Comparison of ENCODE assay signal across 20 cellular contexts in the genomic region with DNA sequence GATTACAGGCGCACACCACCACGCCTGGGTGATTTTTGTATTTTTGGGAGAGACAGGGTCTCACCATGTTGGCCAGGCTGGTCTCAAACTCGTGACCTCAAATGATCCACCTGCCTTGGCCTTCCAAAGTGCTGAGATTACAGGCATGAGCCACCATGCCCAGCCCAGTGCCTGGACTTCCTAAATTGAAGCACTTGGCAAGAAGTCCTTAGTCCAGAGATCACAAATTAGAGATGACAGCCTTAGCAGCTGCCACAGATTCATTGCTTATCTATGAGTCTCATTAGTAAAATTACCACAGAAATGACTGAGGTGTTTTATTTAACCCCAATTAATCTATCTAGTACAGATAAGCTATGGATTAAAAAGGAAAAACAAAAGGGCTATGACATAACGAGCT. TPM values are rescaled to one million over a fixed set of nuclear protein-coding genes. Genes with fewer than 3 reads are reported as not detected.
DNase-seq lines count a peak whose midpoint lies in the region; ATAC-seq, FAIRE-seq and TF ChIP-seq lines count a peak whose summit lies in the region.
"Had no signal": no experiment of that assay in that cellular context is flagged by ENCODE, and none has a peak within 500 bp of the region (broad histone marks: within the 10 kb centered on the region; RNA-seq: fewer than 3 reads in every experiment).

No MANE protein-coding gene starts in this region.

- CTCF ChIA-PET in K562 (lab: Yijun Ruan, JAX; ENCODE audit: low intra/inter-chr PET ratio): no interaction called here
- CTCF ChIA-PET in CD8-positive, alpha-beta T cell (lab: Charles Lee): no interaction called here

- no peak for FAIRE-seq in K562 (lab: Jason Lieb, UNC)
- FAIRE-seq in GM19239 (lab: Jason Lieb, UNC): no peak
- FAIRE-seq: GM12878 had no signal

- H3K27me3 ChIP-seq in K562 (ENCODE audit: control insufficient read depth in 2 of 2, insufficient read depth in 2 of 2, low read length in 2 of 2): peaks cover 33 to 36% of the 10 kb centered on the region in 2 experiments; a peak in 4 of 5 replicates
- H3K27me3 ChIP-seq in aorta (ENCODE audit: control insufficient read depth in 1 of 2, insufficient read depth in 2 of 2, low read length in 1 of 2): no peaks in the 10 kb centered on the region
- no peaks in the 10 kb centered on the region for H3K27me3 ChIP-seq in CD8-positive, alpha-beta T cell (ENCODE audit: insufficient read depth, low read length)

- TF ChIP-seq RAD21 in K562 (CRISPR knock-in tag; conservative IDR thresholded peaks at IDR 0.05 in 1 of 2, IDR thresholded peaks at IDR 0.05 in 1 of 2): no peak

- intact Hi-C loops in K562 (cut with micrococcal nuclease): no loop called here
- intact Hi-C loops in aorta (cut with DNase I): no loop called here
- intact Hi-C loops in CD8-positive, alpha-beta T cell (cut with DNase I, micrococcal nuclease): no loop called here

- no peak for TF ChIP-seq EP300 in K562 (IDR thresholded peaks at IDR 0.05; ENCODE audit: low read length)

- no peak for DNase-seq in K562 (ENCODE audit: extremely low read depth in 1 of 4, low spot score in 3 of 4)
- DNase-seq in myocyte (ENCODE audit: low read depth): peak; percentile 51
- DNase-seq in retinal pigment epithelial cell (ENCODE audit: low read depth): peak; percentile 7
- no peak for DNase-seq in aorta
- no peak for DNase-seq in GM19239 (ENCODE audit: insufficient read length, low spot score)
- no peak for DNase-seq in NCI-H2029 treated with DMSO at 0.1 percent for 48 hours (lab: John Stamatoyannopoulos, UW)
- no peak for DNase-seq in CD8-positive, alpha-beta T cell
- DNase-seq: Caco-2; CD4-positive, alpha-beta memory T cell; DMS153; DND-41; GDM1; H9 had no signal

- H3K4me3 ChIP-seq in K562 (no peak overlapping the region), retinal pigment epithelial cell (ENCODE audit: low read length) (no peak overlapping the region), aorta (ENCODE audit: low read length in 2 of 2) (no peak overlapping the region)
- H3K4me3 ChIP-seq in CD8-positive, alpha-beta T cell (ENCODE audit: low read depth, low read length): no peak overlapping the region
- H3K4me3 ChIP-seq: GM12878, GM23338 had no signal

- H3K9me1 ChIP-seq in K562 (ENCODE audit: control insufficient read depth, insufficient read depth, low read length): no peaks in the 10 kb centered on the region

- no peaks in the 10 kb centered on the region for H3K79me2 ChIP-seq in K562 (ENCODE audit: control insufficient read depth, insufficient read depth, low read length)

- 0 out of 2 replicates have a peak, but pooled peaks cover 4% of the 10 kb centered on the region for H4K20me1 ChIP-seq in K562 (replicated peaks; ENCODE audit: control insufficient read depth, insufficient read depth, low read length)

- H3K27ac ChIP-seq in K562 (ENCODE audit: extremely low read depth, low read depth, low read length) (no peak overlapping the region), aorta (ENCODE audit: low read depth in 1 of 2, low read length in 2 of 2) (no peak overlapping the region)
- no peak overlapping the region for H3K27ac ChIP-seq in CD8-positive, alpha-beta T cell (ENCODE audit: low read depth, low read length)

- ATAC-seq in K562 (no peak), aorta (ENCODE audit: low FRiP score) (no peak)
- ATAC-seq in CD8-positive, alpha-beta T cell: no peak
- ATAC-seq: GM12878, GM23338, HCT116 had no signal

- H3K27me3 Mint-ChIP-seq in CD8-positive, alpha-beta T cell (ENCODE audit: low read depth): no peaks in the 10 kb centered on the region
- H3K27me3 Mint-ChIP-seq: CD4-positive, alpha-beta memory T cell had no signal

- H3K9me3 ChIP-seq in K562 (replicated peaks; ENCODE audit: control insufficient read depth, insufficient read depth, low read depth, low read length): no peaks in the 10 kb centered on the region
- no peaks in the 10 kb centered on the region for H3K9me3 ChIP-seq in aorta (ENCODE audit: control insufficient read depth, low read length)
- no peaks in the 10 kb centered on the region for H3K9me3 ChIP-seq in CD8-positive, alpha-beta T cell (ENCODE audit: low read length)
- H3K9me3 ChIP-seq: Caco-2 had no signal

- H3K36me3 ChIP-seq in K562 (ENCODE audit: control insufficient read depth, insufficient read depth, low read length) (no peaks in the 10 kb centered on the region), aorta (ENCODE audit: control insufficient read depth in 1 of 2, insufficient read depth in 2 of 2, low read length in 1 of 2) (peaks cover 2 to 6% of the 10 kb centered on the region in 2 donors)
- peaks cover 4% of the 10 kb centered on the region for H3K36me3 ChIP-seq in CD8-positive, alpha-beta T cell (ENCODE audit: insufficient read depth, low read length)

- H3K36me3 Mint-ChIP-seq in CD8-positive, alpha-beta T cell: peaks cover 48% of the 10 kb centered on the region

- no peak overlapping the region for H3K27ac Mint-ChIP-seq in CD8-positive, alpha-beta T cell
- H3K27ac Mint-ChIP-seq: GM23338 had no signal

- no peaks in the 10 kb centered on the region for H3K4me1 Mint-ChIP-seq in CD8-positive, alpha-beta T cell (ENCODE audit: low read depth)

- in situ Hi-C loops in K562 (cut with MboI): no loop called here

- H3K4me3 Mint-ChIP-seq in CD8-positive, alpha-beta T cell: no peak overlapping the region
- H3K4me3 Mint-ChIP-seq: CD4-positive, alpha-beta memory T cell; GM23338; H9 had no signal

- BruUV-seq in K562 (replicated peaks; lab: Mats Ljungman, UMichigan): no TSS peak

- no peak for TF ChIP-seq POLR2A in K562 (conservative IDR thresholded peaks at IDR 0.05)

- H3K9ac ChIP-seq in K562 (ENCODE audit: insufficient read depth in 1 of 2, low read depth in 2 of 2, low read length in 2 of 2): no peak overlapping the region

- H3K4me1 ChIP-seq in K562 (replicated peaks in 1 of 2; ENCODE audit: control insufficient read depth in 2 of 2, insufficient read depth in 2 of 2, low read length in 2 of 2): no peaks in the 10 kb centered on the region
- H3K4me1 ChIP-seq in aorta (ENCODE audit: control insufficient read depth in 1 of 2, insufficient read depth in 2 of 2, low read length in 2 of 2): no peaks in the 10 kb centered on the region
- no peaks in the 10 kb centered on the region for H3K4me1 ChIP-seq in CD8-positive, alpha-beta T cell (ENCODE audit: insufficient read depth, low read length)
- H3K4me1 ChIP-seq: Caco-2 had no signal

- no peak overlapping the region for H3K4me2 ChIP-seq in K562 (ENCODE audit: insufficient read depth, low read length)
- H3K4me2 ChIP-seq: GM23338 had no signal

- H2AFZ ChIP-seq in K562 (ENCODE audit: low read depth, low read length): no peak overlapping the region
- H2AFZ ChIP-seq: GM23338 had no signal

- TF ChIP-seq CTCF in K562 (IDR thresholded peaks at IDR 0.05 in 2 of 3, conservative IDR thresholded peaks at IDR 0.05 in 1 of 3; ENCODE audit: insufficient read depth in 2 of 3, low read depth in 1 of 3, low read length in 3 of 3): no peak
- TF ChIP-seq CTCF in retinal pigment epithelial cell (conservative IDR thresholded peaks at IDR 0.05; ENCODE audit: low read depth, low read length): no peak
- TF ChIP-seq CTCF in CD8-positive, alpha-beta T cell (IDR thresholded peaks at IDR 0.05): no peak

- no peaks in the 10 kb centered on the region for H3K9me3 Mint-ChIP-seq in CD8-positive, alpha-beta T cell
- H3K9me3 Mint-ChIP-seq: GM23338, H9 had no signal

- WGBS in K562 (ENCODE audit: insufficient coverage, low coverage, missing lambda C conversion rate): 1% methylated on average over 4 of the region's 4 CpGs
- WGBS in aorta, 2 donors: 90 to 97% methylated on average over 4 of the region's 4 CpGs

- POLR2A ChIA-PET in K562 (lab: Yijun Ruan, JAX): no interaction called here
- POLR2A ChIA-PET in CD8-positive, alpha-beta T cell (lab: Charles Lee): no interaction called here

RNA-seq across cellular contexts. Expression of a gene that starts 19.2 kb away (rescaled TPM):
- not detected in 2 replicates for total RNA-seq in K562 (2011; cell fraction: chromatin; rRNA removed; ENCODE audit: low replicate concordance)
- not detected in 2 replicates for total RNA-seq in K562 (2011; cell fraction: nucleolus; rRNA removed)
- not detected in 2 replicates for total RNA-seq in K562 (2011; cell fraction: nucleoplasm; rRNA removed)
- not detected in 2 replicates for total RNA-seq in K562 (2014; rRNA removed)
- not detected in 2 replicates for total RNA-seq in K562 (2014; rRNA removed; fragmentation: Illumina TruSeq; extraction: Trizol)
- total RNA-seq in K562 (2015; rRNA removed; fragmentation: Illumina TruSeq; extraction: Trizol): not detected in 2 replicates
- total RNA-seq in K562 (2021): not detected in 2 replicates
- polyA plus RNA-seq in K562 (2011; rRNA removed): not detected in 2 replicates
- not detected in 2 replicates for polyA plus RNA-seq in K562 (2011; cell fraction: cytosol; rRNA removed)
- polyA plus RNA-seq in K562 (2011; cell fraction: nucleus; rRNA removed): not detected in 2 replicates
- not detected in 2 replicates for polyA plus RNA-seq in K562 (2012)
- polyA plus RNA-seq in K562 (2014; fragmentation: Illumina TruSeq; extraction: Trizol): not detected in 2 replicates
- polyA plus RNA-seq in K562 (2014; fragmentation: Nextera tagmentation; extraction: Ambion mirVana): not detected
- polyA plus RNA-seq in K562 (2014; rRNA removed): not detected in 2 replicates
- polyA minus RNA-seq in K562 (2011; rRNA and poly(A)+ RNA removed): not detected in 2 replicates
- not detected in 2 replicates for polyA minus RNA-seq in K562 (2011; cell fraction: cytosol; rRNA and poly(A)+ RNA removed)
- not detected in 2 replicates for polyA minus RNA-seq in K562 (2011; cell fraction: nucleus; rRNA and poly(A)+ RNA removed)
- total RNA-seq in myocyte: not detected in 2 replicates
- not detected for polyA plus RNA-seq in myocyte (2012)
- total RNA-seq in aorta: not detected
- not detected for polyA plus RNA-seq in aorta
- total RNA-seq in CD8-positive, alpha-beta T cell: not detected
- total RNA-seq: A172; A673; Caco-2; CD4-positive, alpha-beta memory T cell; GM12878; GM23338; H4; H9 had no signal
- polyA plus RNA-seq: BJ; CD4-positive, alpha-beta memory T cell; GM23338 had no signal

RNA-seq across cellular contexts. Expression of a gene that starts 25.1 kb away (rescaled TPM):
- 22.0 and 33.0 TPM in 2 replicates for total RNA-seq in K562 (2011; cell fraction: chromatin; rRNA removed; ENCODE audit: low replicate concordance)
- 15.5 and 16.7 TPM in 2 replicates for total RNA-seq in K562 (2011; cell fraction: nucleolus; rRNA removed)
- 14.1 and 17.8 TPM in 2 replicates for total RNA-seq in K562 (2011; cell fraction: nucleoplasm; rRNA removed)
- total RNA-seq in K562 (2014; rRNA removed) (3.9 and 4.0 TPM in 2 replicates), K562 (2014; rRNA removed; fragmentation: Illumina TruSeq; extraction: Trizol) (1.8 and 2.4 TPM in 2 replicates), K562 (2015; rRNA removed; fragmentation: Illumina TruSeq; extraction: Trizol) (2.8 and 3.1 TPM in 2 replicates), K562 (2021) (6.7 and 7.5 TPM in 2 replicates), myocyte (22.3 and 23.2 TPM in 2 replicates), aorta (10 to 100 TPM; 32.5 to 67.7 TPM)
- polyA plus RNA-seq in K562 (2011; rRNA removed) (1.5 and 2.3 TPM in 2 replicates), K562 (2014; fragmentation: Illumina TruSeq; extraction: Trizol) (3.3 TPM in 2 replicates), K562 (2014; fragmentation: Nextera tagmentation; extraction: Ambion mirVana) (under 1 TPM; 0.30 to 0.55 TPM), K562 (2014; rRNA removed) (1.9 and 3.2 TPM in 2 replicates), aorta (1 to 10 TPM; 4.1 to 5.1 TPM)
- 1.4 and 2.8 TPM in 2 replicates for polyA plus RNA-seq in K562 (2011; cell fraction: cytosol; rRNA removed)
- 4.0 and 8.4 TPM in 2 replicates for polyA plus RNA-seq in K562 (2011; cell fraction: nucleus; rRNA removed)
- 2.9 and 3.3 TPM in 2 replicates for polyA plus RNA-seq in K562 (2012)
- 2.3 and 3.0 TPM in 2 replicates for polyA minus RNA-seq in K562 (2011; rRNA and poly(A)+ RNA removed)
- polyA minus RNA-seq in K562 (2011; cell fraction: cytosol; rRNA and poly(A)+ RNA removed): 1.1 and 7.0 TPM in 2 replicates
- polyA minus RNA-seq in K562 (2011; cell fraction: nucleus; rRNA and poly(A)+ RNA removed): 4.6 and 8.6 TPM in 2 replicates
- polyA plus RNA-seq in myocyte (2012): 23.2 TPM
- 100 to 1,000 TPM; 172 to 182 TPM for total RNA-seq in CD8-positive, alpha-beta T cell

Comparison
In these comparisons a context has a peak if more than half of its experiments do, and no peak if none do; other contexts are left out.
1. DNase-seq: peak in myocyte (single experiment) and retinal pigment epithelial cell (single experiment); none in K562 (0 of 4), aorta (0 of 2), GM19239 (single experiment), NCI-H2029 treated with DMSO at 0.1 percent for 48 hours (single experiment) and CD8-positive, alpha-beta T cell (0 of 7).